Comparison of ENCODE assay signal across 20 cellular contexts in genomic region chr14:43754838-43755237, GRCh38.
DNase-seq lines count a peak whose midpoint lies in the region; ATAC-seq and TF ChIP-seq lines count a peak whose summit lies in the region.
"Had no signal": no experiment of that assay in that cellular context is flagged by ENCODE, and none has a peak within 500 bp of the region (broad histone marks: within the 10 kb centered on the region; RNA-seq: fewer than 3 reads in every experiment).

No MANE protein-coding gene starts in this region.

- peaks cover 7% of the 10 kb centered on the region; the same call in 1 of the 2 replicates for H3K9me3 ChIP-seq in HUES6 (ENCODE audit: control insufficient read depth, insufficient read depth, low read depth, low read length)
- H3K9me3 ChIP-seq in endodermal cell (ENCODE audit: control insufficient read depth, low read length), result no peaks in the 10 kb centered on the region
- no peaks in the 10 kb centered on the region for H3K9me3 ChIP-seq in tibial nerve
- no peaks in the 10 kb centered on the region for H3K9me3 ChIP-seq in psoas muscle
- H3K9me3 ChIP-seq: BLaER1, MG63, SK-N-SH had no signal

- H3K36me3 Mint-ChIP-seq in endodermal cell (ENCODE audit: low read depth), result no peaks in the 10 kb centered on the region

- CTCF ChIA-PET in HEK293T (lab: Yijun Ruan, JAX), result no interaction called here

- H3K27me3 Mint-ChIP-seq in endodermal cell (ENCODE audit: insufficient read depth), result peaks cover 6% of the 10 kb centered on the region
- H3K27me3 Mint-ChIP-seq: CD4-positive, alpha-beta T cell had no signal

- intact Hi-C loops in psoas muscle (cut with DNase I), result loop anchor here in 1 of 2 donors (5.0 kb wide), 1 partner anchor 58 kb away; no protein-coding TSS in a partner anchor

- H3K27me3 ChIP-seq in HUES6 (ENCODE audit: control insufficient read depth, insufficient read depth, low read length) (no peaks in the 10 kb centered on the region), endodermal cell (ENCODE audit: control insufficient read depth, insufficient read depth, low read length, poor library complexity, severe bottlenecking) (no peaks in the 10 kb centered on the region), tibial nerve (no peaks in the 10 kb centered on the region), psoas muscle (ENCODE audit: insufficient read depth in 3 of 3, low read length in 2 of 3) (no peaks in the 10 kb centered on the region)
- H3K27me3 ChIP-seq: BLaER1, MG63 had no signal

- H3K36me3 ChIP-seq in HUES6 (ENCODE audit: control insufficient read depth, insufficient read depth, low read length) (no peaks in the 10 kb centered on the region), endodermal cell (ENCODE audit: control insufficient read depth, insufficient read depth, low read length) (no peaks in the 10 kb centered on the region), tibial nerve (no peaks in the 10 kb centered on the region), psoas muscle (ENCODE audit: insufficient read depth in 1 of 2, low read depth in 1 of 2) (no peaks in the 10 kb centered on the region)
- H3K36me3 ChIP-seq: BLaER1, MG63 had no signal

- H3K4me1 Mint-ChIP-seq in endodermal cell, result peaks cover 2% of the 10 kb centered on the region

- peaks cover 26% of the 10 kb centered on the region for H3K4me1 ChIP-seq in HUES6 (ENCODE audit: control insufficient read depth, insufficient read depth, low read length)
- H3K4me1 ChIP-seq in endodermal cell (ENCODE audit: control insufficient read depth, insufficient read depth, low read length), result no peaks in the 10 kb centered on the region
- H3K4me1 ChIP-seq in tibial nerve, result no peaks in the 10 kb centered on the region
- H3K4me1 ChIP-seq in psoas muscle, result no peaks in the 10 kb centered on the region
- H3K4me1 ChIP-seq: BLaER1 had no signal

- H3K9ac ChIP-seq in HUES6 (ENCODE audit: low read length) (peak overlapping the region; percentile 55), endodermal cell (ENCODE audit: extremely low read depth, low read length, poor library complexity, severe bottlenecking) (no peak overlapping the region)
- H3K9ac ChIP-seq: BLaER1, SK-N-SH had no signal

- TF ChIP-seq POLR2A in tibial nerve (IDR thresholded peaks at IDR 0.05), result no peak

- POLR2A ChIA-PET in HEK293T (lab: Yijun Ruan, JAX), result no interaction called here

- H3K27ac Mint-ChIP-seq in endodermal cell, result no peak overlapping the region
- H3K27ac Mint-ChIP-seq: CD4-positive, alpha-beta T cell had no signal

- no peak overlapping the region for H3K4me3 Mint-ChIP-seq in endodermal cell
- H3K4me3 Mint-ChIP-seq: CD4-positive, alpha-beta T cell had no signal

- ATAC-seq in psoas muscle, result no peak

- DNase-seq in endodermal cell (peak; percentile 52), iPS-NIHi11 (ENCODE audit: low spot score) (peak; percentile 33), tibial nerve (ENCODE audit: low spot score in 2 of 2) (no peak), psoas muscle (no peak), HEK293T (ENCODE audit: extremely low spot score) (no peak)
- DNase-seq in stimulated activated CD4-positive, alpha-beta T cell treated with anti-CD3 and anti-CD28 coated beads, Interleukin-4, amount 100 ng/mL, for 1 hour, result no peak
- DNase-seq: ACHN; CD4-positive, alpha-beta T cell; COR-L47; DMS79; MG63; NCI-H1436; NCI-H187 treated with DMSO at 0.1 percent for 48 hours; NCI-H2227 treated with DMSO at 0.1 percent for 48 hours; NCI-H510A; SIG-M5; SK-N-SH had no signal

- H3K27ac ChIP-seq in HUES6 (ENCODE audit: low read depth, low read length) (peak overlapping the region; percentile 82), endodermal cell (ENCODE audit: low read depth, low read length) (no peak overlapping the region), tibial nerve (no peak overlapping the region), psoas muscle (no peak overlapping the region)
- H3K27ac ChIP-seq: BLaER1, RWPE1 had no signal

- peaks cover 8% of the 10 kb centered on the region for H3K9me3 Mint-ChIP-seq in endodermal cell

- no peak for TF ChIP-seq EP300 in tibial nerve (IDR thresholded peaks at IDR 0.05)

- TF ChIP-seq CTCF in endodermal cell (conservative IDR thresholded peaks at IDR 0.05) (no peak), tibial nerve (IDR thresholded peaks at IDR 0.05) (no peak), psoas muscle (IDR thresholded peaks at IDR 0.05) (no peak)

- WGBS in endodermal cell (ENCODE audit: insufficient coverage in 1 of 2, insufficient read length in 1 of 2), 2 experiments, result 74 to 79% methylated on average over 3 of the region's 3 CpGs
- WGBS in tibial nerve, 2 donors, result 84 to 88% methylated on average over 3 of the region's 3 CpGs
- WGBS in psoas muscle, 3 donors, result 84 to 89% (median 85%) methylated on average over 3 of the region's 3 CpGs

- no peak overlapping the region for H3K4me3 ChIP-seq in HUES6 (ENCODE audit: low read depth, low read length)
- no peak overlapping the region for H3K4me3 ChIP-seq in endodermal cell (ENCODE audit: low read length)
- no peak overlapping the region for H3K4me3 ChIP-seq in tibial nerve
- no peak overlapping the region for H3K4me3 ChIP-seq in psoas muscle
- H3K4me3 ChIP-seq: BLaER1, MG63 had no signal

TF ChIP-seq in HEK293T, 16 proteins besides CTCF, POLR2A, EP300 and RAD21:
- TF ChIP-seq NFRKB (IDR thresholded peaks at IDR 0.05), result no peak
- no peak for TF ChIP-seq TARDBP (IDR thresholded peaks at IDR 0.05)
- TF ChIP-seq FOXM1 (IDR thresholded peaks at IDR 0.05; ENCODE audit: borderline replicate concordance), result no peak
- TF ChIP-seq ELF4 (IDR thresholded peaks at IDR 0.05), result no peak
- TF ChIP-seq CTBP1 (IDR thresholded peaks at IDR 0.05; ENCODE audit: borderline replicate concordance), result no peak

Comparison
In these comparisons a context has a peak if more than half of its experiments do, and no peak if none do; other contexts are left out.
1. DNase-seq: peak in endodermal cell (single experiment) and iPS-NIHi11 (single experiment); none in tibial nerve (0 of 2), psoas muscle (0 of 2), HEK293T (single experiment) and stimulated activated CD4-positive, alpha-beta T cell treated with anti-CD3 and anti-CD28 coated beads, Interleukin-4, amount 100 ng/mL, for 1 hour (single experiment).